In genomic region chr16:27243725-27244362, GRCh38 we compare ENCODE assay signal across 1 cellular context.
TF ChIP-seq lines count a peak whose summit lies in the region.

No MANE protein-coding gene starts in this region.

TF ChIP-seq in IMR-90, 13 proteins besides CTCF, POLR2A, EP300 and RAD21:
- TF ChIP-seq CHD1 (IDR thresholded peaks at IDR 0.05; ENCODE audit: low read depth, low read length), result no peak
- no peak for TF ChIP-seq RFX5 (IDR thresholded peaks at IDR 0.05; ENCODE audit: low read depth, low read length)
- no peak for TF ChIP-seq MAFK (IDR thresholded peaks at IDR 0.05; ENCODE audit: low read depth, low read length)
- no peak for TF ChIP-seq MXI1 (IDR thresholded peaks at IDR 0.05; ENCODE audit: borderline replicate concordance, low read depth, low read length)
- TF ChIP-seq SMC3 (IDR thresholded peaks at IDR 0.05; ENCODE audit: low read depth, low read length), result no peak
- TF ChIP-seq, protein P1, sequence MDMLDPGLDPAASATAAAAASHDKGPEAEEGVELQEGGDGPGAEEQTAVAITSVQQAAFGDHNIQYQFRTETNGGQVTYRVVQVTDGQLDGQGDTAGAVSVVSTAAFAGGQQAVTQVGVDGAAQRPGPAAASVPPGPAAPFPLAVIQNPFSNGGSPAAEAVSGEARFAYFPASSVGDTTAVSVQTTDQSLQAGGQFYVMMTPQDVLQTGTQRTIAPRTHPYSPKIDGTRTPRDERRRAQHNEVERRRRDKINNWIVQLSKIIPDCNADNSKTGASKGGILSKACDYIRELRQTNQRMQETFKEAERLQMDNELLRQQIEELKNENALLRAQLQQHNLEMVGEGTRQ (IDR thresholded peaks at IDR 0.05; ENCODE audit: low read depth, low read length), result no peak
- TF ChIP-seq NFE2L2 (IDR thresholded peaks at IDR 0.05; ENCODE audit: low read depth, low read length), result no peak
- no peak for TF ChIP-seq MAZ (IDR thresholded peaks at IDR 0.05; ENCODE audit: borderline replicate concordance, low read depth, low read length)
